ENCODE assay signal across 9 cellular contexts in the genomic region with DNA sequence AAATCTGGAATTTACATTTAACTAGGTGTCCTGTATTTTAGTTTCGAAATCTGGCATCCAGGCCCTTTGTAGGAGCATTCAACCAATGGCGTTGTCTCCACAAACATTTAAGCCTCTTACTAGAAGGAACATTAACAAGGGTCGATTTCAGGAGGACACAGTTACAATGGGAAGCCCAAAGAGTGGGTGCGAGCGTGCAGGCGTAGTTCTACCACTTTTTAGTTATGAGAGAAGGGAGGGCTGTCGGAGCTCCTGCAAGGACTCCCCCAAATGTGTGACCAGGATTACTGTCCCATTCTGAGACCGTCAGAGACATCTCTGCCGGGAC. TPM values are rescaled to one million over a fixed set of nuclear protein-coding genes. Genes with fewer than 3 reads are reported as not detected.
A peak's percentile ranks its signal among the peaks of the same experiment; 100 is the strongest.
DNase-seq lines count a peak whose midpoint lies in the region; ATAC-seq and TF ChIP-seq lines count a peak whose summit lies in the region.
"Had no signal": no experiment of that assay in that cellular context is flagged by ENCODE, and none has a peak within 500 bp of the region (broad histone marks: within the 10 kb centered on the region; RNA-seq: fewer than 3 reads in every experiment).

No MANE protein-coding gene starts in this region.

- no peak for TF ChIP-seq POLR2A in stomach (IDR thresholded peaks at IDR 0.05)

- H3K9me3 ChIP-seq in iPS-15b (ENCODE audit: control insufficient read depth, insufficient read depth, low read length) (no peaks in the 10 kb centered on the region), stomach (no peaks in the 10 kb centered on the region)

- peak overlapping the region; percentile 86 for H3K4me3 Mint-ChIP-seq in Calu3 (ENCODE audit: low read depth, unreplicated experiment)

- H3K4me1 Mint-ChIP-seq in Calu3 (ENCODE audit: low read depth, unreplicated experiment), result peaks cover 25% of the 10 kb centered on the region

- H3K27ac ChIP-seq in stomach, result peak overlapping the region; percentile 83 to 95 (median 90)

- intact Hi-C loops in Calu3 (cut with micrococcal nuclease; ENCODE audit: unreplicated experiment), result no loop called here
- intact Hi-C loops in stomach (cut with DNase I; ENCODE audit: low total_unique reads), result no loop called here

- H3K27me3 ChIP-seq in iPS-15b (ENCODE audit: control insufficient read depth, insufficient read depth, low read length) (no peaks in the 10 kb centered on the region), stomach (no peaks in the 10 kb centered on the region)

- BruUV-seq in Calu3 (replicated peaks; lab: Mats Ljungman, UMichigan), result no TSS peak

- H3K36me3 ChIP-seq in iPS-15b (ENCODE audit: control insufficient read depth, insufficient read depth, low read length), result peaks cover 11% of the 10 kb centered on the region
- peaks cover 13 to 15% (median 14%) of the 10 kb centered on the region in 4 donors for H3K36me3 ChIP-seq in stomach

- peaks cover 16% of the 10 kb centered on the region for H3K36me3 Mint-ChIP-seq in Calu3 (ENCODE audit: insufficient read depth, unreplicated experiment)
- H3K36me3 Mint-ChIP-seq in activated naive CD4-positive, alpha-beta T cell treated with anti-CD3 and anti-CD28 coated beads, Interleukin-2, amount 50 U/mL, for 72 hours, result peaks cover 8 to 27% of the 10 kb centered on the region in 2 donors

- DNase-seq in Calu3 (no peak), stomach (no peak), T-helper 9 cell (no peak), NCI-H69 (lab: John Stamatoyannopoulos, UW) (no peak), mesenteric fat pad (ENCODE audit: low spot score) (no peak)
- DNase-seq in activated naive CD4-positive, alpha-beta T cell treated with anti-CD3 and anti-CD28 coated beads, Interleukin-2, amount 50 U/mL, for 72 hours (ENCODE audit: low spot score in 2 of 2), result no peak

- H3K27ac Mint-ChIP-seq in Calu3 (ENCODE audit: unreplicated experiment), result peak overlapping the region; percentile 29
- H3K27ac Mint-ChIP-seq in activated naive CD4-positive, alpha-beta T cell treated with anti-CD3 and anti-CD28 coated beads, Interleukin-2, amount 50 U/mL, for 72 hours, result peak overlapping the region; percentile 10 to 86

- peak overlapping the region; percentile 40 for H3K9ac ChIP-seq in iPS-15b (ENCODE audit: low read depth, low read length)

- no peak for TF ChIP-seq EP300 in stomach (IDR thresholded peaks at IDR 0.05)

- H3K4me3 ChIP-seq in iPS-15b (ENCODE audit: low read depth, low read length) (peak overlapping the region; percentile 98), stomach (peak overlapping the region; percentile 68 to 85 (median 71))

- TF ChIP-seq CTCF in Calu3 (IDR thresholded peaks at IDR 0.05; ENCODE audit: unreplicated experiment), result no peak
- no peak for TF ChIP-seq CTCF in stomach (IDR thresholded peaks at IDR 0.05)

- H3K27me3 Mint-ChIP-seq in Calu3 (ENCODE audit: unreplicated experiment), result peaks cover 12% of the 10 kb centered on the region

- no peaks in the 10 kb centered on the region for H3K9me3 Mint-ChIP-seq in Calu3 (ENCODE audit: low read depth, unreplicated experiment)
- no peaks in the 10 kb centered on the region for H3K9me3 Mint-ChIP-seq in activated naive CD4-positive, alpha-beta T cell treated with anti-CD3 and anti-CD28 coated beads, Interleukin-2, amount 50 U/mL, for 72 hours

- CTCF ChIA-PET in Calu3 (lab: Charles Lee), result interaction anchor here (0.6 to 2.0 kb wide), 4 partner anchors 8 to 226 kb away, joined by 5 to 20 read pairs (median 11); a partner anchor contains a TSS

- peak; percentile 19 for ATAC-seq in HG02763 (IDR thresholded peaks at IDR 0.05; ENCODE audit: unreplicated experiment)
- ATAC-seq in activated naive CD4-positive, alpha-beta T cell treated with anti-CD3 and anti-CD28 coated beads, Interleukin-2, amount 50 U/mL, for 72 hours, result no peak

- H3K4me1 ChIP-seq in iPS-15b (ENCODE audit: control insufficient read depth, insufficient read depth, low read length) (peaks cover 16% of the 10 kb centered on the region), stomach (peaks cover 21 to 32% (median 27%) of the 10 kb centered on the region in 4 donors)

- 5 to 8% (median 6%) methylated on average over 9 of the region's 9 CpGs for whole genome bisulfite sequencing in stomach, 5 donors

RNA-seq across cellular contexts. Expression of a gene that starts 0.4 kb away (rescaled TPM):
- total RNA-seq in Calu3 (2022), result 11.2 and 11.6 TPM in 2 replicates
- 10 to 100 TPM; 13.8 to 26.5 TPM for total RNA-seq in activated naive CD4-positive, alpha-beta T cell treated with anti-CD3 and anti-CD28 coated beads, Interleukin-2, amount 50 U/mL, for 72 hours
- 100 to 1,000 TPM in 1 of 5 donors, 10 to 100 TPM in 4; 12.2 to 130 (median 27.7) TPM for total RNA-seq in stomach
- polyA plus RNA-seq in stomach, result 10 to 100 TPM; 14.8 to 24.3 (median 17.0) TPM
- 36.5 TPM for total RNA-seq in mesenteric fat pad

RNA-seq across cellular contexts. Expression of a gene that starts 8.7 kb away (rescaled TPM):
- 196 and 197 TPM in 2 replicates for total RNA-seq in Calu3 (2022)
- total RNA-seq in activated naive CD4-positive, alpha-beta T cell treated with anti-CD3 and anti-CD28 coated beads, Interleukin-2, amount 50 U/mL, for 72 hours, result 100 to 1,000 TPM; 218 to 240 TPM
- total RNA-seq in stomach, result 100 to 1,000 TPM in 2 of 5 donors, 10 to 100 TPM in 2, not detected in 1; 36.8 to 191 (median 80.8) TPM
- 100 to 1,000 TPM; 172 to 236 (median 202) TPM for polyA plus RNA-seq in stomach
- 180 TPM for total RNA-seq in mesenteric fat pad

RNA-seq across cellular contexts. Expression of a gene that starts 46.4 kb away (rescaled TPM):
- total RNA-seq in Calu3 (2022) (not detected in 2 replicates), stomach (not detected), mesenteric fat pad (not detected)
- not detected for total RNA-seq in activated naive CD4-positive, alpha-beta T cell treated with anti-CD3 and anti-CD28 coated beads, Interleukin-2, amount 50 U/mL, for 72 hours
- polyA plus RNA-seq in stomach, result not detected
- total RNA-seq: HT1080 had no signal
